ENCODE assay signal across 19 cellular contexts in the genomic region with DNA sequence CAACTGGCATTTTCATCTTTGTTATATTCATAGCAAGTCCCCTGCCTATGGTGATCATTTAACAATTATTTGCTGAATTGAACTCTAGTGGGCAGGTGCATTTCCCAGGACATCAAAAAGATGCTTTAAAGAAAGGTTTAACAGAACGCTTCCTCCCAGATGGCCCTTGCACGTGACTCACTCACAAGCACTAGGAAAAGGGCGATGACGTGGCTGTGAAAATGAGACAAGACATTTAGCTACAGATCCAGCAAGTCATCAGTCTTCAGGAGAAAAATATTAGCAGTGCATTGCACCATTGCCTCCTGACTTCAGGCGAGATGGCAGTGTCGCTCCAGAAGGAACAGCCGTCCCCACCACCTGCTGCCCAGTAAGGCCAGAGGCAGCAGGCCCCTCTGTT. TPM values are rescaled to one million over a fixed set of nuclear protein-coding genes. Genes with fewer than 3 reads are reported as not detected.
"Had no signal": no experiment of that assay in that cellular context is flagged by ENCODE, and none has a peak within 500 bp of the region (broad histone marks: within the 10 kb centered on the region; RNA-seq: fewer than 3 reads in every experiment).

No MANE protein-coding gene starts in this region.

- DNase-seq: effector memory CD8-positive, alpha-beta T cell; foreskin keratinocyte; head of caudate nucleus; kidney; left cardiac atrium; left ventricle myocardium inferior; lower lobe of right lung; natural killer cell; posterior cingulate gyrus; small intestine; stimulated activated CD4-positive, alpha-beta T cell treated with anti-CD3 and anti-CD28 coated beads, Interleukin-12 subunit alpha, Interleukin-12 subunit beta, amount 100 ng/mL, for 4 hours; stimulated activated naive CD8-positive, alpha-beta T cell treated with anti-CD3 and anti-CD28 coated beads, Interleukin-15, Interleukin-2, amounts not matched to agents 100 U/mL and 50 U/mL, for 24 hours; thyroid gland had no signal

RNA-seq across cellular contexts. Expression of a gene that starts 37.3 kb away (rescaled TPM):
- total RNA-seq: kidney, left cardiac atrium, left ventricle myocardium inferior, mesothelial cell of epicardium, myocyte, natural killer cell, osteocyte, pulmonary artery endothelial cell, right atrium auricular region had no signal
- polyA plus RNA-seq: hepatocyte had no signal
